ENCODE assay signal across 26 cellular contexts in the genomic region with DNA sequence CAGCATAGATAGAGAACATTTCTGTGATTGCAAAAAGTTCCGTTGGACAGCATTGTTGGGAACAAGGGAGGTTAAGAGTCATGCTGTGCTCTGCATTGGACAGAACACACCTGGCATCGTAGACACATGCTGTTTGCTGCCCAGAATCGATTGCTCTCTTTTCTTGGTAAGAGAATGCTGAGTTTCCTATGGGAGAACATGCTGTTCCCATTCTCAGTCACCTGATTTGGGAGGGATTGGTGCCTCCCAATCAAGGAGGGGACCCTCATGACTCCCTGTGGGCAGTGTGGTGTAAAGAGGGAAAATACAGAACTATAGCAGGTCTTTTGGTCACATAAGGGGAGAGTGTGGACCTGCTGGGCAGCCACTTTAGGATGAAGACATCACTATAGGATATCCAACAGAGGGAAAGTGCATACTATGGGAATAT.
DNase-seq lines count a peak whose midpoint lies in the region; ATAC-seq and TF ChIP-seq lines count a peak whose summit lies in the region.
"Had no signal": no experiment of that assay in that cellular context is flagged by ENCODE, and none has a peak within 500 bp of the region (broad histone marks: within the 10 kb centered on the region; RNA-seq: fewer than 3 reads in every experiment).

No MANE protein-coding gene starts in this region.

- DNase-seq in NCI-H146 (lab: John Stamatoyannopoulos, UW), result peak; percentile 17
- no peak for DNase-seq in NCI-H146 treated with DMSO at 0.1 percent for 48 hours (lab: John Stamatoyannopoulos, UW; ENCODE audit: unreplicated experiment)
- no peak for DNase-seq in coronary artery (ENCODE audit: low spot score)
- DNase-seq in left lobe of liver (ENCODE audit: low spot score), result peak; percentile 67
- DNase-seq in thoracic aorta (ENCODE audit: low spot score), result no peak
- no peak for DNase-seq in MG63
- no peak for DNase-seq in 8988T
- no peak for DNase-seq in NCI-H226
- DNase-seq: activated CD4-positive, alpha-beta memory T cell treated with anti-CD3 and anti-CD28 coated beads, Interleukin-2, amount 10 ng/mL, durations not matched to agents 7 days and 5 days; activated naive CD4-positive, alpha-beta T cell treated with anti-CD3 and anti-CD28 coated beads, Interleukin-2, amount 10 ng/mL, durations not matched to agents 7 days and 5 days; activated T-cell treated with anti-CD3 and anti-CD28 coated beads, Interleukin-2, amount 50 U/mL, for 24 hours; esophagus squamous epithelium; GDM1; mesendoderm; natural killer cell; NCI-H2029 treated with DMSO at 0.1 percent for 48 hours; NCI-H510A treated with DMSO at 0.1 percent for 48 hours; SHP77 treated with DMSO at 0.1 percent for 48 hours; T-helper 17 cell; thyroid gland had no signal

- H3K27ac ChIP-seq in coronary artery (peak overlapping the region; percentile 49 to 69), thoracic aorta (peak overlapping the region; percentile 47 to 49)
- H3K27ac ChIP-seq: 22Rv1, BLaER1, body of pancreas, hepatocyte, thyroid gland had no signal

- TF ChIP-seq CTCF in coronary artery (IDR thresholded peaks at IDR 0.05) (no peak), thoracic aorta (IDR thresholded peaks at IDR 0.05) (no peak)

- H3K36me3 ChIP-seq in thoracic aorta (no peaks in the 10 kb centered on the region), MG63 (no peaks in the 10 kb centered on the region)
- H3K36me3 ChIP-seq: esophagus squamous epithelium, thyroid gland had no signal

- H3K4me1 ChIP-seq in thoracic aorta (ENCODE audit: control insufficient read depth in 1 of 2, low read depth in 2 of 2), result peaks cover 13 to 27% of the 10 kb centered on the region in 2 donors
- H3K4me1 ChIP-seq: BLaER1, body of pancreas, esophagus squamous epithelium, thyroid gland had no signal

- H3K4me3 ChIP-seq in coronary artery (no peak overlapping the region), thoracic aorta (no peak overlapping the region), MG63 (no peak overlapping the region)
- H3K4me3 ChIP-seq: BLaER1, body of pancreas, esophagus squamous epithelium, hepatocyte, thyroid gland had no signal

- H3K9me3 ChIP-seq in thoracic aorta (no peaks in the 10 kb centered on the region), MG63 (no peaks in the 10 kb centered on the region)
- H3K9me3 ChIP-seq: body of pancreas, esophagus squamous epithelium, thyroid gland had no signal

- H3K27me3 ChIP-seq in thoracic aorta (replicated peaks; ENCODE audit: insufficient read depth) (no peaks in the 10 kb centered on the region), MG63 (no peaks in the 10 kb centered on the region)
- H3K27me3 ChIP-seq: BLaER1, body of pancreas, esophagus squamous epithelium, hepatocyte, thyroid gland had no signal

- peak; percentile 96 for ATAC-seq in left lobe of liver
- ATAC-seq in thoracic aorta (ENCODE audit: insufficient number of reproducible peaks, low FRiP score, low read depth), result no peak
- ATAC-seq: natural killer cell; stimulated activated effector memory CD8-positive, alpha-beta T cell treated with anti-CD3 and anti-CD28 coated beads, Interleukin-12 subunit alpha, Interleukin-12 subunit beta, amount 100 ng/mL, for 72 hours; T-helper 17 cell; WTC11 had no signal

Comparison
In these comparisons a context has a peak if more than half of its experiments do, and no peak if none do; other contexts are left out.
1. DNase-seq: peak in NCI-H146 (single experiment) and left lobe of liver (single experiment); none in NCI-H146 treated with DMSO at 0.1 percent for 48 hours (single experiment), coronary artery (single experiment), thoracic aorta (single experiment), MG63 (single experiment), 8988T (single experiment) and NCI-H226 (single experiment).